ENCODE assay signal across 11 cellular contexts in the genomic region with DNA sequence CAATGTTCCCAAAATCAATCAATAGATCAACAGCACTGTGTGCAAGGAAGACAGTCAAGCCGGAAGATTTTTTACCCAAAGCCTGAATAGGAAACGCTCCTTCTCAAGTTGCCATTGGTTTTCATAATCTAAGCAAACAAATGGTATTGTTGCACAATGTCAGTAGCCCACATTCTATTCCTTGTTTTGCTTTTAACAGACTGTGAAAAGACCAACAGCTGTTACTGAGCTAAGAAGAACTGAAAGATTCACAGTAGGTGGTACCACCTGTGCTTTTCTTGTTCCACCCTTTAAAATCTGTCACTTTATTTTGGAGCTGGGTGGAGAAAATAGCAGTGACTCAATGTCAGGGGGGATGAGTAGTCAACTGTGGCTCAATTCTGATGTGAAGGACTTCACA.
DNase-seq lines count a peak whose midpoint lies in the region; ATAC-seq and TF ChIP-seq lines count a peak whose summit lies in the region.
"Had no signal": no experiment of that assay in that cellular context is flagged by ENCODE, and none has a peak within 500 bp of the region (broad histone marks: within the 10 kb centered on the region; RNA-seq: fewer than 3 reads in every experiment).

No MANE protein-coding gene starts in this region.

- H3K14ac ChIP-seq in mesenchymal stem cell (ENCODE audit: low read length in 2 of 2): no peak overlapping the region

- H2BK120ac ChIP-seq in mesendoderm (ENCODE audit: low read depth, low read length) (no peak overlapping the region), mesenchymal stem cell (ENCODE audit: low read depth, low read length) (no peak overlapping the region)

- WGBS in mesendoderm (ENCODE audit: extremely low coverage, insufficient coverage, low lambda C conversion rate): no CpG with 5 or more reads among the region's 2 CpGs
- WGBS in mesenchymal stem cell: 53% methylated on average over 2 of the region's 2 CpGs
- 74 to 78% methylated on average over 2 of the region's 2 CpGs for WGBS in testis, 2 donors

- CTCF ChIA-PET in PC-9 (lab: Charles Lee): no interaction called here

- no peaks in the 10 kb centered on the region for H3K9me3 ChIP-seq in PC-9 (ENCODE audit: insufficient read depth, low read depth)
- H3K9me3 ChIP-seq in mesenchymal stem cell (ENCODE audit: control insufficient read depth, low read length): peaks cover 4% of the 10 kb centered on the region
- no peaks in the 10 kb centered on the region for H3K9me3 ChIP-seq in testis

- H3K56ac ChIP-seq in mesendoderm (ENCODE audit: low read length): no peak overlapping the region

- H3K23ac ChIP-seq in mesendoderm (ENCODE audit: low read length) (no peak overlapping the region), mesenchymal stem cell (ENCODE audit: low read length in 2 of 2) (no peak overlapping the region)

- H3K18ac ChIP-seq in mesendoderm (ENCODE audit: low read length) (no peak overlapping the region), mesenchymal stem cell (ENCODE audit: low read depth in 1 of 2, low read length in 2 of 2) (no peak overlapping the region)

- BruUV-seq in PC-9 (replicated peaks; lab: Mats Ljungman, UMichigan): no TSS peak

- H2BK15ac ChIP-seq in mesendoderm (replicated peaks; ENCODE audit: low read depth): no peak overlapping the region
- no peak overlapping the region for H2BK15ac ChIP-seq in mesenchymal stem cell (ENCODE audit: low read depth, poor library complexity, severe bottlenecking)

- no peaks in the 10 kb centered on the region for H3K27me3 ChIP-seq in PC-9 (ENCODE audit: insufficient read depth, low read depth)
- H3K27me3 ChIP-seq in mesendoderm (ENCODE audit: insufficient read depth, low read length, poor library complexity): no peaks in the 10 kb centered on the region
- no peaks in the 10 kb centered on the region for H3K27me3 ChIP-seq in mesenchymal stem cell (ENCODE audit: control insufficient read depth in 1 of 2, insufficient read depth in 1 of 2, low read length in 2 of 2)
- H3K27me3 ChIP-seq in testis: no peaks in the 10 kb centered on the region

- H3K79me2 ChIP-seq in PC-9 (ENCODE audit: low read depth) (no peaks in the 10 kb centered on the region), mesendoderm (ENCODE audit: control insufficient read depth, insufficient read depth, low read length) (no peaks in the 10 kb centered on the region)

- DNase-seq in H4 (ENCODE audit: low spot score): peak; percentile 23
- DNase-seq in NCI-H146 treated with DMSO at 0.1 percent for 48 hours (lab: John Stamatoyannopoulos, UW; ENCODE audit: unreplicated experiment): peak; percentile 83
- DNase-seq in PC-9: peak; percentile 2 to 40
- peak; percentile 58 for DNase-seq in mesendoderm
- no peak for DNase-seq in mesenchymal stem cell
- DNase-seq in NCI-H1048 (lab: John Stamatoyannopoulos, UW): no peak
- DNase-seq in testis: no peak
- DNase-seq: activated CD4-positive, alpha-beta T cell treated with anti-CD3 and anti-CD28 coated beads for 4 hours; Kasumi-1; T-helper 1 cell had no signal

- no peak overlapping the region for H2BK5ac ChIP-seq in mesendoderm (ENCODE audit: low read length)
- no peak overlapping the region for H2BK5ac ChIP-seq in mesenchymal stem cell (ENCODE audit: low read depth, low read length, poor library complexity, severe bottlenecking)

- no peak overlapping the region for H3K4ac ChIP-seq in mesendoderm (ENCODE audit: low read depth, low read length)
- H3K4ac ChIP-seq in mesenchymal stem cell (ENCODE audit: low read depth in 1 of 2, low read length in 2 of 2): no peak overlapping the region

- no peaks in the 10 kb centered on the region for H3K36me3 ChIP-seq in PC-9 (ENCODE audit: low read depth)
- no peaks in the 10 kb centered on the region for H3K36me3 ChIP-seq in mesendoderm (ENCODE audit: control insufficient read depth, insufficient read depth, low read length)
- H3K36me3 ChIP-seq in mesenchymal stem cell (ENCODE audit: control insufficient read depth in 1 of 2, insufficient read depth in 2 of 2, low read depth in 1 of 2, low read length in 2 of 2): no peaks in the 10 kb centered on the region
- no peaks in the 10 kb centered on the region for H3K36me3 ChIP-seq in testis (ENCODE audit: low read depth, missing control alignments)

- no peaks in the 10 kb centered on the region for H3K79me1 ChIP-seq in mesendoderm (ENCODE audit: low read length)
- no peaks in the 10 kb centered on the region for H3K79me1 ChIP-seq in mesenchymal stem cell (replicated peaks; ENCODE audit: low read length, poor library complexity, severe bottlenecking)

- H3K9ac ChIP-seq in mesendoderm (ENCODE audit: low read length): no peak overlapping the region
- no peak overlapping the region for H3K9ac ChIP-seq in mesenchymal stem cell (ENCODE audit: low read length)

- no peak overlapping the region for H4K91ac ChIP-seq in mesenchymal stem cell (ENCODE audit: low read length)

- intact Hi-C loops in PC-9 (cut with micrococcal nuclease; ENCODE audit: unreplicated experiment) (no loop called here), testis (cut with DNase I; ENCODE audit: low total_unique reads) (no loop called here)

- TF ChIP-seq POLR2A in testis (IDR thresholded peaks at IDR 0.05): no peak

- H3K4me1 ChIP-seq in PC-9 (replicated peaks; ENCODE audit: insufficient read depth): no peaks in the 10 kb centered on the region
- no peaks in the 10 kb centered on the region for H3K4me1 ChIP-seq in mesendoderm (ENCODE audit: control insufficient read depth, low read depth, low read length)
- no peaks in the 10 kb centered on the region for H3K4me1 ChIP-seq in mesenchymal stem cell (ENCODE audit: control insufficient read depth, insufficient read depth, low read depth, low read length)
- H3K4me1 ChIP-seq in testis: no peaks in the 10 kb centered on the region

- no peak overlapping the region for H2BK12ac ChIP-seq in mesenchymal stem cell (ENCODE audit: low read length in 2 of 2)

- H2AFZ ChIP-seq in PC-9: peak overlapping the region; percentile 39; the same call in 1 of the 2 replicates
- H2AFZ ChIP-seq in mesenchymal stem cell (ENCODE audit: low read depth, low read length): no peak overlapping the region

- H3K27ac ChIP-seq in PC-9: no peak overlapping the region
- H3K27ac ChIP-seq in mesendoderm (ENCODE audit: low read depth, low read length): peak overlapping the region; percentile 28
- no peak overlapping the region for H3K27ac ChIP-seq in mesenchymal stem cell (ENCODE audit: low read length, poor library complexity, severe bottlenecking)
- no peak overlapping the region for H3K27ac ChIP-seq in testis

- no peak overlapping the region for H2AK5ac ChIP-seq in mesendoderm (ENCODE audit: low read length)
- H2AK5ac ChIP-seq in mesenchymal stem cell (ENCODE audit: low read length, severe bottlenecking): no peak overlapping the region

- H3K4me3 ChIP-seq in PC-9: no peak overlapping the region
- no peak overlapping the region for H3K4me3 ChIP-seq in mesendoderm (ENCODE audit: low read length)
- H3K4me3 ChIP-seq in mesenchymal stem cell (ENCODE audit: insufficient read depth in 1 of 2, low read depth in 1 of 2, low read length in 2 of 2): no peak overlapping the region
- no peak overlapping the region for H3K4me3 ChIP-seq in testis

- H3F3A ChIP-seq in PC-9 (ENCODE audit: insufficient read depth, low read depth): no peaks in the 10 kb centered on the region

- no peaks in the 10 kb centered on the region for H4K20me1 ChIP-seq in PC-9 (ENCODE audit: insufficient read depth)

- TF ChIP-seq CTCF in PC-9 (conservative IDR thresholded peaks at IDR 0.05): no peak
- TF ChIP-seq CTCF in testis (IDR thresholded peaks at IDR 0.05): no peak

- ATAC-seq in HG02938 (IDR thresholded peaks at IDR 0.05; ENCODE audit: unreplicated experiment): no peak

- H4K8ac ChIP-seq in mesendoderm (ENCODE audit: low read depth, low read length) (no peak overlapping the region), mesenchymal stem cell (ENCODE audit: low read length) (no peak overlapping the region)

- no peaks in the 10 kb centered on the region; the same call in 1 of the 2 replicates for H3K9me2 ChIP-seq in PC-9 (ENCODE audit: insufficient read depth)

- H3K4me2 ChIP-seq in PC-9 (0 out of 2 replicates have a peak overlapping the region, but pooled peaks have one; percentile 13), mesendoderm (ENCODE audit: low read length) (no peak overlapping the region), mesenchymal stem cell (ENCODE audit: low read length, poor library complexity, severe bottlenecking) (no peak overlapping the region)

- POLR2A ChIA-PET in PC-9 (lab: Charles Lee; ENCODE audit: unreplicated experiment): no interaction called here

- no peak overlapping the region for H4K5ac ChIP-seq in mesendoderm (ENCODE audit: low read length)

Comparison
In these comparisons a context has a peak if more than half of its experiments do, and no peak if none do; other contexts are left out.
1. DNase-seq: peak in H4 (single experiment), NCI-H146 treated with DMSO at 0.1 percent for 48 hours (single experiment), PC-9 (2 of 2) and mesendoderm (single experiment); none in mesenchymal stem cell (single experiment), NCI-H1048 (single experiment) and testis (single experiment).